In genomic region chr14:61420326-61420725, GRCh38 we compare ENCODE assay signal across 11 cellular contexts.
A peak's percentile ranks its signal among the peaks of the same experiment; 100 is the strongest.
DNase-seq lines count a peak whose midpoint lies in the region; FAIRE-seq and TF ChIP-seq lines count a peak whose summit lies in the region.
"Had no signal": no experiment of that assay in that cellular context is flagged by ENCODE, and none has a peak within 500 bp of the region (broad histone marks: within the 10 kb centered on the region; RNA-seq: fewer than 3 reads in every experiment).

No MANE protein-coding gene starts in this region.

- FAIRE-seq in keratinocyte (lab: Jason Lieb, UNC) = peak; percentile 95

- H2AFZ ChIP-seq in keratinocyte (ENCODE audit: control insufficient read depth, low read length) = peak overlapping the region; percentile 41

- H3K4me2 ChIP-seq in keratinocyte (ENCODE audit: control insufficient read depth, extremely low read depth, insufficient read depth, low read depth, low read length) = peak overlapping the region; percentile 51

- H3K9me1 ChIP-seq in keratinocyte (ENCODE audit: control insufficient read depth, extremely low read depth, insufficient read depth, low read length) = peaks cover 4% of the 10 kb centered on the region

- no peaks in the 10 kb centered on the region for H3K27me3 Mint-ChIP-seq in activated T-helper 2 cell treated with anti-CD3 and anti-CD28 coated beads, Interferon-gamma antibody, Interleukin-2, Interleukin-4, amounts not matched to agents 10 μg/mL and 5 μg/mL and 100 μg/mL, durations not matched to agents 14 hours and 24 hours and 36 hours (ENCODE audit: low read depth)

- no peaks in the 10 kb centered on the region for H3K27me3 ChIP-seq in keratinocyte (ENCODE audit: control insufficient read depth, extremely low read depth, insufficient read depth, low read length)

- H3K36me3 Mint-ChIP-seq in activated T-helper 2 cell treated with anti-CD3 and anti-CD28 coated beads, Interferon-gamma antibody, Interleukin-2, Interleukin-4, amounts not matched to agents 10 μg/mL and 5 μg/mL and 100 μg/mL, durations not matched to agents 14 hours and 24 hours and 36 hours (ENCODE audit: low read depth) = peaks cover 44% of the 10 kb centered on the region

- peak overlapping the region; percentile 59 for H3K9ac ChIP-seq in keratinocyte (ENCODE audit: control insufficient read depth, extremely low read depth, insufficient read depth, low read length)

- dilution Hi-C loops in keratinocyte (cut with MboI; ENCODE audit: extremely low pct_ligation_motif_present, low sequenced_read_pairs) = no loop called here

- peaks cover 77% of the 10 kb centered on the region for H3K4me1 Mint-ChIP-seq in activated T-helper 2 cell treated with anti-CD3 and anti-CD28 coated beads, Interferon-gamma antibody, Interleukin-2, Interleukin-4, amounts not matched to agents 10 μg/mL and 5 μg/mL and 100 μg/mL, durations not matched to agents 14 hours and 24 hours and 36 hours (ENCODE audit: low read depth)

- H3K36me3 ChIP-seq in keratinocyte (ENCODE audit: control insufficient read depth in 2 of 2, extremely low read depth in 1 of 2, insufficient read depth in 2 of 2, low read length in 2 of 2) = no peaks in the 10 kb centered on the region

- H3K4me3 Mint-ChIP-seq in activated T-helper 2 cell treated with anti-CD3 and anti-CD28 coated beads, Interferon-gamma antibody, Interleukin-2, Interleukin-4, amounts not matched to agents 10 μg/mL and 5 μg/mL and 100 μg/mL, durations not matched to agents 14 hours and 24 hours and 36 hours (ENCODE audit: low read depth) = no peak overlapping the region
- H3K4me3 Mint-ChIP-seq: CD14-positive monocyte, neural crest cell had no signal

- no peaks in the 10 kb centered on the region for H4K20me1 ChIP-seq in keratinocyte (ENCODE audit: control insufficient read depth, extremely low read depth, insufficient read depth, low read length)

- peak overlapping the region; percentile 77 for H3K27ac ChIP-seq in keratinocyte (ENCODE audit: control insufficient read depth, insufficient read depth, low read length)

- H3K9me3 Mint-ChIP-seq in activated T-helper 2 cell treated with anti-CD3 and anti-CD28 coated beads, Interferon-gamma antibody, Interleukin-2, Interleukin-4, amounts not matched to agents 10 μg/mL and 5 μg/mL and 100 μg/mL, durations not matched to agents 14 hours and 24 hours and 36 hours = peaks cover 13% of the 10 kb centered on the region
- H3K9me3 Mint-ChIP-seq: neural crest cell had no signal

- TF ChIP-seq CTCF in keratinocyte (optimal IDR thresholded peaks at IDR 0.05 in 1 of 3, IDR thresholded peaks at IDR 0.05 in 1 of 3, conservative IDR thresholded peaks at IDR 0.05 in 1 of 3; ENCODE audit: extremely low read depth in 1 of 3, insufficient read depth in 2 of 3, low read length in 3 of 3) = no peak

- peaks cover 19% of the 10 kb centered on the region for H3K4me1 ChIP-seq in keratinocyte (ENCODE audit: control insufficient read depth, extremely low read depth, insufficient read depth, low read length)

- intact Hi-C loops in activated T-helper 2 cell treated with anti-CD3 and anti-CD28 coated beads, Interferon-gamma antibody, Interleukin-2, Interleukin-4, amounts not matched to agents 10 μg/mL and 5 μg/mL and 100 μg/mL, durations not matched to agents 14 hours and 24 hours and 36 hours (cut with micrococcal nuclease) = no loop called here

- DNase-seq in stimulated activated CD4-positive, alpha-beta T cell treated with anti-CD3 and anti-CD28 coated beads, Interleukin-15, amount 100 ng/mL, for 24 hours = peak; percentile 31
- DNase-seq in stimulated activated CD4-positive, alpha-beta T cell treated with anti-CD3 and anti-CD28 coated beads, Interleukin-12 subunit alpha, Interleukin-12 subunit beta, amount 100 ng/mL, for 4 hours = no peak
- DNase-seq in activated T-helper 2 cell treated with anti-CD3 and anti-CD28 coated beads, Interferon-gamma antibody, Interleukin-2, Interleukin-4, amounts not matched to agents 10 μg/mL and 5 μg/mL and 100 μg/mL, durations not matched to agents 14 hours and 24 hours and 36 hours (ENCODE audit: low spot score) = no peak
- DNase-seq in keratinocyte (ENCODE audit: low read depth, low spot score) = peak; percentile 61
- no peak for DNase-seq in G401 (ENCODE audit: low spot score)
- no peak for DNase-seq in NCI-H1436 (lab: John Stamatoyannopoulos, UW)
- no peak for DNase-seq in NCI-H146 (lab: John Stamatoyannopoulos, UW)
- DNase-seq in D341Med (ENCODE audit: low spot score) = no peak
- DNase-seq: effector CD8-positive, alpha-beta T cell had no signal

- in situ Hi-C loops in G401 (cut with HindIII; ENCODE audit: low sequenced_read_pairs) = no loop called here

- no peak overlapping the region for H3K4me3 ChIP-seq in keratinocyte (ENCODE audit: control insufficient read depth in 2 of 3, extremely low read depth in 1 of 3, insufficient read depth in 2 of 3, low read depth in 1 of 3, low read length in 3 of 3)

- H3K9me3 ChIP-seq in keratinocyte (ENCODE audit: control insufficient read depth, low read depth, low read length) = no peaks in the 10 kb centered on the region

- peak overlapping the region; percentile 14 for H3K27ac Mint-ChIP-seq in activated T-helper 2 cell treated with anti-CD3 and anti-CD28 coated beads, Interferon-gamma antibody, Interleukin-2, Interleukin-4, amounts not matched to agents 10 μg/mL and 5 μg/mL and 100 μg/mL, durations not matched to agents 14 hours and 24 hours and 36 hours

- H3K79me2 ChIP-seq in keratinocyte (ENCODE audit: control insufficient read depth, insufficient read depth, low read length) = no peaks in the 10 kb centered on the region

Comparison
In these comparisons a context has a peak if more than half of its experiments do, and no peak if none do; other contexts are left out.
1. DNase-seq: peak in stimulated activated CD4-positive, alpha-beta T cell treated with anti-CD3 and anti-CD28 coated beads, Interleukin-15, amount 100 ng/mL, for 24 hours (single experiment) and keratinocyte (single experiment); none in stimulated activated CD4-positive, alpha-beta T cell treated with anti-CD3 and anti-CD28 coated beads, Interleukin-12 subunit alpha, Interleukin-12 subunit beta, amount 100 ng/mL, for 4 hours (single experiment), activated T-helper 2 cell treated with anti-CD3 and anti-CD28 coated beads, Interferon-gamma antibody, Interleukin-2, Interleukin-4, amounts not matched to agents 10 μg/mL and 5 μg/mL and 100 μg/mL, durations not matched to agents 14 hours and 24 hours and 36 hours (single experiment), G401 (single experiment), NCI-H1436 (single experiment), NCI-H146 (single experiment) and D341Med (single experiment).